8 cellular contexts compared by ENCODE assay signal in the genomic region with DNA sequence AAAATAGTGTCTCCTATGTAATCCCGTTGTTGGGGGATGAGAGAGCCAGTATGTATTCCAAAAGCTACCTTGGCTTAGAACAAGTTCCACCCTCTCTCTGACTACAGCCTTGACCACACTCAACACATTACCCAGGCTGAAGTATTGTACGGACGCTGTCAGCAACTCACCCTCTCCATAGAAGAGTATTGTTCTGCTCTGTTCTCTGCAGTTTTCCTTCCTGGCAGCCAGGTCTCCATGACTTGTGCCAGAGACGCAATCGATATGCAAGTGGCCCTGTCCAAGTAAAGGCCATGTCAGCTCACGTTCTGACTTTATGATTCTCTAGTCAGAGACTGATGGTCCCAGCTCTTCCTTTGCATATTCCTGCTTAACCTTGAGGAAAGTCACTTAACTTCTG.
"Had no signal": no experiment of that assay in that cellular context is flagged by ENCODE, and none has a peak within 500 bp of the region (broad histone marks: within the 10 kb centered on the region; RNA-seq: fewer than 3 reads in every experiment).

No MANE protein-coding gene starts in this region.

- ATAC-seq: HCT116, HepG2 had no signal

- DNase-seq: GM23248, GOT3, H7, HFFc6 had no signal

- H3K36me3 ChIP-seq: HAP-1 had no signal

- H3K27ac ChIP-seq: GM23248, HL-60 had no signal

- H3K4me1 ChIP-seq: HAP-1 had no signal

- H3K9me3 ChIP-seq: HAP-1 had no signal

- H3K4me3 ChIP-seq: GM23248, HAP-1 had no signal
